8 cellular contexts compared by ENCODE assay signal in the genomic region with DNA sequence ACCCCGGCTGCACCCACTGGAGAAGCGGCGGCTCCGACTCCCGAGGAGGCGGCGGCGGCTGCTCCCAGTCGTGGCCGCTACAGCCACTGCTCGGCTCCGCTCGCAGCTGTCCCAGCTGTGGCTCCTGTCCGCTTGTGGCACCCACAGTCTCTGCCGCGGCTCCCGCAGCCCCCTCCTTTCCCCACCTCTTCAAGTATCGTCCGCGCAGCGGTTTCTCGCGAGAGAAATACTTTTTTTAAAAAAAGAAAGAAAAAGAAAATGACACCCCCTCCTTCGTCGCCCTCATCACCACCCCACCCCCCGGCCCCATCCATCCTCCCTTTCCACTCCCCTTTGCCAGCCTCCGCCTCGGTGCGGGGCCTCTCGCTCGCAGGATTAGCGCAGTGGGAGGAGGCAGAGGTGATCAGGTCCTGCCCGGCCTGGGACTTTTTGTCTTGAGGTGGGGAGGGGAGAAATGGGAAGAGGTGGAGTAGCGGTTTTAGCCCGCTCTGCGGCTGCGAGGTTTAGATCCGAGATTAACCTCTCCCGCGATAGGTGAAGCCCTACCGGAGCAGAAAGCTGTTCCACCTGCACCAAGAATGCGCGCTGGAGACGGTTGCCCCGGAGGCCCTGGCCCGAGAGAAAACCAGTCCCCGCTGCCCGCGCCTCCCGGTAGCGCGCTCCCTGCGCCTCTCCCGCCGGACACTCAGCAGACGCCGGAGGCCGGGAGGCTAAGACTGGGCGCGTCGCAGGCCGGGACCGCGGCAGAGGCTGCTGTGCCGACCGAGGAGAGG. TPM values are rescaled to one million over a fixed set of nuclear protein-coding genes. Genes with fewer than 3 reads are reported as not detected.
A peak's percentile ranks its signal among the peaks of the same experiment; 100 is the strongest.
DNase-seq lines count a peak whose midpoint lies in the region; ATAC-seq and TF ChIP-seq lines count a peak whose summit lies in the region.

A gene (minus strand): TSS at position 152 of the 773 bp plus-strand sequence. CDS start 940 bp downstream, outside the sequence.

- peak within 1 kb of the TSS; percentile 99 for H2AFZ ChIP-seq in neuron (ENCODE audit: low read depth, low read length)

- H3K4me1 ChIP-seq in HUES48 (ENCODE audit: control insufficient read depth, insufficient read depth, low read length) = peaks cover 28% of the 10 kb centered on the region
- peaks cover 24% of the 10 kb centered on the region for H3K4me1 ChIP-seq in neuron (ENCODE audit: insufficient read depth, low read length)

- H3K27me3 Mint-ChIP-seq in glutamatergic neuron (ENCODE audit: unreplicated experiment) = no peaks in the 10 kb centered on the region

- no peak within 1 kb of the TSS for H3K27ac Mint-ChIP-seq in activated naive CD4-positive, alpha-beta T cell treated with anti-CD3 and anti-CD28 coated beads, Interleukin-2, amount 50 U/mL, for 72 hours
- H3K27ac Mint-ChIP-seq in glutamatergic neuron (ENCODE audit: unreplicated experiment) = no peak within 1 kb of the TSS

- no peaks in the 10 kb centered on the region for H3K9me3 Mint-ChIP-seq in activated naive CD4-positive, alpha-beta T cell treated with anti-CD3 and anti-CD28 coated beads, Interleukin-2, amount 50 U/mL, for 72 hours
- no peaks in the 10 kb centered on the region for H3K9me3 Mint-ChIP-seq in glutamatergic neuron (ENCODE audit: unreplicated experiment)

- peak within 1 kb of the TSS; percentile 80 for H3K4me3 Mint-ChIP-seq in glutamatergic neuron (ENCODE audit: unreplicated experiment)

- no peak for TF ChIP-seq CTCF in glutamatergic neuron (IDR thresholded peaks at IDR 0.05; ENCODE audit: partially characterized antibody, unreplicated experiment)

- no peaks in the 10 kb centered on the region for H3K36me3 Mint-ChIP-seq in activated naive CD4-positive, alpha-beta T cell treated with anti-CD3 and anti-CD28 coated beads, Interleukin-2, amount 50 U/mL, for 72 hours
- H3K36me3 Mint-ChIP-seq in glutamatergic neuron (ENCODE audit: unreplicated experiment) = no peaks in the 10 kb centered on the region

- DNase-seq in NCI-H1092 treated with DMSO at 0.1 percent for 48 hours (lab: John Stamatoyannopoulos, UW) (peak; percentile 1), NCI-H1092 (lab: John Stamatoyannopoulos, UW) (no peak), glutamatergic neuron (peak; percentile 60), HT-29 (ENCODE audit: low spot score) (no peak)
- peak in 1 of 2 donors; percentile 13 for DNase-seq in activated naive CD4-positive, alpha-beta T cell treated with anti-CD3 and anti-CD28 coated beads, Interleukin-2, amount 50 U/mL, for 72 hours (ENCODE audit: low spot score in 2 of 2)

- peak within 1 kb of the TSS; percentile 65 for H3K4me3 ChIP-seq in HUES48 (ENCODE audit: low read depth, low read length)
- H3K4me3 ChIP-seq in neuron (ENCODE audit: low read length) = peak within 1 kb of the TSS; percentile 76

- H3K27me3 ChIP-seq in HUES48 (ENCODE audit: control insufficient read depth, insufficient read depth, low read length) (peaks cover 51% of the 10 kb centered on the region), neuron (ENCODE audit: insufficient read depth, low read length) (no peaks in the 10 kb centered on the region)

- H3K4me1 Mint-ChIP-seq in glutamatergic neuron (ENCODE audit: low read depth, unreplicated experiment) = peaks cover 3% of the 10 kb centered on the region

- H3K36me3 ChIP-seq in HUES48 (ENCODE audit: control insufficient read depth, insufficient read depth, low read length) = no peaks in the 10 kb centered on the region
- no peaks in the 10 kb centered on the region for H3K36me3 ChIP-seq in neuron (ENCODE audit: insufficient read depth, low read length)

- no peak within 1 kb of the TSS; the same call in 1 of the 2 replicates for H3K9ac ChIP-seq in HUES48 (ENCODE audit: low read depth, low read length)

- H3K9me3 ChIP-seq in HUES48 (ENCODE audit: control insufficient read depth, insufficient read depth, low read length) (no peaks in the 10 kb centered on the region), neuron (ENCODE audit: low read length) (no peaks in the 10 kb centered on the region)

- peak within 1 kb of the TSS; percentile 56 for H3K27ac ChIP-seq in HUES48 (ENCODE audit: low read depth, low read length)

- ATAC-seq in GM21526 (IDR thresholded peaks at IDR 0.05; ENCODE audit: low FRiP score, unreplicated experiment) = peak; percentile 51
- peak; percentile 22 to 80 for ATAC-seq in activated naive CD4-positive, alpha-beta T cell treated with anti-CD3 and anti-CD28 coated beads, Interleukin-2, amount 50 U/mL, for 72 hours

RNA-seq across cellular contexts. Expression of the gene that starts here (rescaled TPM):
- total RNA-seq in activated naive CD4-positive, alpha-beta T cell treated with anti-CD3 and anti-CD28 coated beads, Interleukin-2, amount 50 U/mL, for 72 hours = 1 to 10 TPM in 1 of 2 donors, under 1 TPM in 1; 0.52 to 1.4 TPM
- 12.6 TPM for total RNA-seq in glutamatergic neuron (ENCODE audit: unreplicated experiment)
- total RNA-seq in HT-29 (2014; rRNA removed; shearing (Covaris generic)) = 0.39 and 0.61 TPM in 2 replicates

Comparison
In these comparisons a context has a peak if more than half of its experiments do, and no peak if none do; other contexts are left out.
1. DNase-seq: peak in NCI-H1092 treated with DMSO at 0.1 percent for 48 hours (single experiment) and glutamatergic neuron (single experiment); none in NCI-H1092 (single experiment) and HT-29 (single experiment).